10 cellular contexts compared by ENCODE assay signal in genomic region chr16:56477096-56477878, GRCh38. TPM values are rescaled to one million over a fixed set of nuclear protein-coding genes. Genes with fewer than 3 reads are reported as not detected.
DNase-seq lines count a peak whose midpoint lies in the region; ATAC-seq and TF ChIP-seq lines count a peak whose summit lies in the region.
"Had no signal": no experiment of that assay in that cellular context is flagged by ENCODE, and none has a peak within 500 bp of the region (broad histone marks: within the 10 kb centered on the region; RNA-seq: fewer than 3 reads in every experiment).

No MANE protein-coding gene starts in this region.

- H3K4me3 ChIP-seq in SJSA1: no peak overlapping the region
- H3K4me3 ChIP-seq in epithelial cell of proximal tubule (ENCODE audit: low read depth, low read length): no peak overlapping the region
- H3K4me3 ChIP-seq in coronary artery: no peak overlapping the region

- peak; percentile 10 for DNase-seq in activated CD4-positive, alpha-beta T cell treated with anti-CD3 and anti-CD28 coated beads for 48 hours
- no peak for DNase-seq in activated CD4-positive, alpha-beta T cell treated with anti-CD3 and anti-CD28 coated beads, Interleukin-2, amount 50 U/mL, for 1 hour
- peak; percentile 32 to 50 for DNase-seq in SJSA1 (ENCODE audit: low read depth in 1 of 2, low spot score in 2 of 2)
- peak; percentile 64 for DNase-seq in epithelial cell of proximal tubule (ENCODE audit: low read depth)
- peak; percentile 64 for DNase-seq in smooth muscle cell of the brain vasculature (ENCODE audit: low read depth, low spot score)
- no peak for DNase-seq in coronary artery (ENCODE audit: low spot score)
- DNase-seq in cerebellum (ENCODE audit: low spot score): no peak
- DNase-seq: C1 segment of cervical spinal cord; naive thymus-derived CD4-positive, alpha-beta T cell had no signal

- H3K9me3 ChIP-seq in SJSA1 (replicated peaks): no peaks in the 10 kb centered on the region

- H3K27me3 ChIP-seq in SJSA1 (replicated peaks): no peaks in the 10 kb centered on the region

- H3K27ac ChIP-seq in SJSA1 (peak overlapping the region; percentile 55), coronary artery (peak overlapping the region in 1 of 2 donors; percentile 22)

- H3K4me1 ChIP-seq in SJSA1 (replicated peaks): peaks cover 10% of the 10 kb centered on the region

- ATAC-seq in HG03469 (IDR thresholded peaks at IDR 0.05; ENCODE audit: unreplicated experiment): no peak
- ATAC-seq: naive thymus-derived CD4-positive, alpha-beta T cell had no signal

- peaks cover 69% of the 10 kb centered on the region for H3K36me3 ChIP-seq in SJSA1

- no peak for TF ChIP-seq CTCF in epithelial cell of proximal tubule (conservative IDR thresholded peaks at IDR 0.05; ENCODE audit: low read depth, low read length)
- no peak for TF ChIP-seq CTCF in coronary artery (IDR thresholded peaks at IDR 0.05)

RNA-seq across cellular contexts. Expression of gene OGFOD1, which starts 25.9 kb away (rescaled TPM):
- total RNA-seq in SJSA1 (2014; rRNA removed; shearing (Covaris generic)): 67.0 and 69.8 TPM in 2 replicates
- total RNA-seq in epithelial cell of proximal tubule (54.9 and 66.7 TPM in 2 replicates), cerebellum (24.8 TPM)

RNA-seq across cellular contexts. Expression of gene NUDT21, which starts 26.2 kb away (rescaled TPM):
- total RNA-seq in SJSA1 (2014; rRNA removed; shearing (Covaris generic)): 97.8 and 132 TPM in 2 replicates
- total RNA-seq in epithelial cell of proximal tubule: 77.1 and 78.2 TPM in 2 replicates
- 159 TPM for total RNA-seq in cerebellum

RNA-seq across cellular contexts. Expression of gene BBS2, which starts 42.5 kb away (rescaled TPM):
- 28.8 and 54.4 TPM in 2 replicates for total RNA-seq in SJSA1 (2014; rRNA removed; shearing (Covaris generic))
- 24.9 and 75.3 TPM in 2 replicates for total RNA-seq in epithelial cell of proximal tubule
- total RNA-seq in cerebellum: 80.1 TPM

RNA-seq across cellular contexts. Expression of gene AMFR, which starts 51.9 kb away (rescaled TPM):
- total RNA-seq in SJSA1 (2014; rRNA removed; shearing (Covaris generic)): 197 and 258 TPM in 2 replicates
- total RNA-seq in epithelial cell of proximal tubule (111 and 119 TPM in 2 replicates), cerebellum (126 TPM)

Comparison
In these comparisons a context has a peak if more than half of its experiments do, and no peak if none do; other contexts are left out.
1. DNase-seq: peak in activated CD4-positive, alpha-beta T cell treated with anti-CD3 and anti-CD28 coated beads for 48 hours (single experiment), SJSA1 (2 of 2), epithelial cell of proximal tubule (single experiment) and smooth muscle cell of the brain vasculature (single experiment); none in activated CD4-positive, alpha-beta T cell treated with anti-CD3 and anti-CD28 coated beads, Interleukin-2, amount 50 U/mL, for 1 hour (single experiment), coronary artery (single experiment) and cerebellum (single experiment).